ENCODE assay signal across 31 cellular contexts in the genomic region with DNA sequence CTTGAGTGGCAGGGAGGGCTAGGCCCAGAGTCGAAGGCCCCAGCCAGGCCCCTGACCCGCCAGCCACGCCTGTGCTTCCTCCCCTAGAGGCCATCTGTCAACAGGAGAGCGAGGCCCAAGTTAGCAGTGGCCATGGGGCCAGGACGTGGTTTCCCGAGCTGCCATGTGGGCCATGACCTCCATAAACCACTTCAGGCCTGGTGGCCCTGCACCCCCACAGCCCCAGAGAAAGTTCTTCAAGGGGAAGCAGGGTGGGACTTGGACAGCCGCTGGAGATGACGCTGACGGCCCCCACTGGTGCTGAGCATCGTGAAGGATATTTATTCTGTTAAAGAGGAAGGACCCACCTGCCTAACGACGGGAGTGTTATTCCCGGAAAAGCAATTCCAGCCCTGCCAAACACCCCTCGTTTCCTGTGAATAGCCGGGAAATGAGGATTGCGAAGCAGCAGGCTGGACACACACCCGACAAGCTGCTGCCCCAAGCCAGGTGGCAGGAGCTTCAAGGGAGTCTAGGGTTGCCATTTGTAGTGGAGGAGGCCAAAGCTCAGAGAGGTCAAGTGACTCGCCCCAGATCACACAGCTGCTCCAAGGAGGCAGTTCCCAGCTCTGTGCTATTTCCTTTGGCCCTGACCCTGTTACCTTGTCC. TPM values are rescaled to one million over a fixed set of nuclear protein-coding genes. Genes with fewer than 3 reads are reported as not detected.
DNase-seq lines count a peak whose midpoint lies in the region; ATAC-seq and TF ChIP-seq lines count a peak whose summit lies in the region.
"Had no signal": no experiment of that assay in that cellular context is flagged by ENCODE, and none has a peak within 500 bp of the region (broad histone marks: within the 10 kb centered on the region; RNA-seq: fewer than 3 reads in every experiment).

No MANE protein-coding gene starts in this region.

- no peaks in the 10 kb centered on the region for H3K36me3 ChIP-seq in liver (ENCODE audit: control insufficient read depth in 4 of 4, insufficient read depth in 3 of 4, low read depth in 1 of 4, low read length in 3 of 4)
- no peaks in the 10 kb centered on the region for H3K36me3 ChIP-seq in upper lobe of right lung
- H3K36me3 ChIP-seq in esophagus muscularis mucosa, result no peaks in the 10 kb centered on the region
- H3K36me3 ChIP-seq: brain microvascular endothelial cell, heart left ventricle, neural progenitor cell, sigmoid colon had no signal

- H3K27ac Mint-ChIP-seq in T-helper 17 cell, result peak overlapping the region; percentile 45
- H3K27ac Mint-ChIP-seq: activated naive CD4-positive, alpha-beta T cell treated with anti-CD3 and anti-CD28 coated beads, Interleukin-2, amount 50 U/mL, for 24 hours; activated T-helper 17 cell treated with anti-CD3 and anti-CD28 coated beads, Interleukin-2, amount 50 U/mL, for 72 hours; stimulated activated naive B cell treated with anti-CD40 and anti-IgM and Interleukin-4, amounts not matched to agents 10 μg/mL and 1 μg/mL and 100 μg/mL, for 72 hours; type B pancreatic cell had no signal

- no peak for TF ChIP-seq POLR2A in esophagus muscularis mucosa (IDR thresholded peaks at IDR 0.05; ENCODE audit: low read depth)

- no peak for TF ChIP-seq EP300 in esophagus muscularis mucosa (IDR thresholded peaks at IDR 0.05)

- no peak overlapping the region for H3K27ac ChIP-seq in right cardiac atrium (ENCODE audit: low read length)
- peak overlapping the region; percentile 84 to 91 for H3K27ac ChIP-seq in liver (ENCODE audit: low read depth in 1 of 2, low read length in 2 of 2)
- H3K27ac ChIP-seq in upper lobe of right lung, result peak overlapping the region; percentile 17
- peak overlapping the region in 2 of 4 donors; percentile 18 to 46 for H3K27ac ChIP-seq in esophagus muscularis mucosa (replicated peaks in 1 of 4)
- H3K27ac ChIP-seq in dorsolateral prefrontal cortex, result no peak overlapping the region
- H3K27ac ChIP-seq: brain microvascular endothelial cell, neural progenitor cell, PC-9, sigmoid colon had no signal

- 51% methylated on average over 18 of the region's 18 CpGs for WGBS in right cardiac atrium
- whole genome bisulfite sequencing in liver, result 21% methylated on average over 18 of the region's 18 CpGs
- 67% methylated on average over 8 of the region's 18 CpGs for whole genome bisulfite sequencing in esophagus muscularis mucosa

- peaks cover 29% of the 10 kb centered on the region for H3K4me1 Mint-ChIP-seq in T-helper 17 cell

- H3K4me1 ChIP-seq in right cardiac atrium (ENCODE audit: control insufficient read depth, insufficient read depth, low read length), result peaks cover 2% of the 10 kb centered on the region
- peaks cover 28 to 67% (median 48%) of the 10 kb centered on the region in 4 donors for H3K4me1 ChIP-seq in liver (ENCODE audit: control insufficient read depth in 4 of 4, insufficient read depth in 4 of 4, low read length in 3 of 4)
- H3K4me1 ChIP-seq in upper lobe of right lung, result peaks cover 11% of the 10 kb centered on the region
- H3K4me1 ChIP-seq in esophagus muscularis mucosa, result peaks cover 0 to 8% (median 2%) of the 10 kb centered on the region in 4 donors
- H3K4me1 ChIP-seq: sigmoid colon had no signal

- no peak overlapping the region for H3K4me3 ChIP-seq in right cardiac atrium (ENCODE audit: low read length)
- peak overlapping the region; percentile 38 to 64 (median 45) for H3K4me3 ChIP-seq in liver (ENCODE audit: low read depth in 1 of 3, low read length in 3 of 3)
- no peak overlapping the region for H3K4me3 ChIP-seq in upper lobe of right lung
- H3K4me3 ChIP-seq in esophagus muscularis mucosa, result no peak overlapping the region
- no peak overlapping the region for H3K4me3 ChIP-seq in dorsolateral prefrontal cortex
- H3K4me3 ChIP-seq: heart left ventricle, neural progenitor cell, PC-9, sigmoid colon had no signal

- DNase-seq in right cardiac atrium (peak in 1 of 3 donors; percentile 55), Right ventricle myocardium inferior (ENCODE audit: missing footprints) (no peak), T-helper 17 cell (no peak), upper lobe of right lung (no peak), esophagus muscularis mucosa (ENCODE audit: extremely low spot score) (no peak), dorsolateral prefrontal cortex (no peak)
- DNase-seq: amygdala; brain microvascular endothelial cell; COR-L47; DMS53; effector memory CD4-positive, alpha-beta T cell; erythroblast; heart left ventricle; KG1; kidney glomerular epithelial cell; MM.1S; NCI-H1105 treated with DMSO at 0.1 percent for 48 hours; NCI-H187 treated with DMSO at 0.1 percent for 48 hours; NCI-H2171 treated with DMSO at 0.1 percent for 48 hours; NCI-H524; PC-9; sigmoid colon; stimulated activated naive B cell treated with anti-CD40 and anti-IgM and Interleukin-4, amounts not matched to agents 10 μg/mL and 1 μg/mL and 100 μg/mL, for 72 hours; substantia nigra had no signal

- TF ChIP-seq CTCF in liver (IDR thresholded peaks at IDR 0.05; ENCODE audit: low read depth, low read length, missing input control) (no peak), upper lobe of right lung (IDR thresholded peaks at IDR 0.05) (no peak), esophagus muscularis mucosa (IDR thresholded peaks at IDR 0.05) (no peak), dorsolateral prefrontal cortex (IDR thresholded peaks at IDR 0.05 in 54 of 56, conservative IDR thresholded peaks at IDR 0.05 in 2 of 56; ENCODE audit: low read depth in 1 of 56, partially characterized antibody in 56 of 56) (no peak)

- H3K27me3 ChIP-seq in right cardiac atrium (ENCODE audit: control insufficient read depth, insufficient read depth) (no peaks in the 10 kb centered on the region), liver (ENCODE audit: control insufficient read depth in 4 of 4, insufficient read depth in 4 of 4, low read length in 3 of 4) (no peaks in the 10 kb centered on the region), upper lobe of right lung (no peaks in the 10 kb centered on the region), esophagus muscularis mucosa (no peaks in the 10 kb centered on the region), dorsolateral prefrontal cortex (no peaks in the 10 kb centered on the region)
- H3K27me3 ChIP-seq: brain microvascular endothelial cell, heart left ventricle, neural progenitor cell, sigmoid colon had no signal

- no peaks in the 10 kb centered on the region for H3K36me3 Mint-ChIP-seq in T-helper 17 cell (ENCODE audit: low read depth)
- H3K36me3 Mint-ChIP-seq: activated naive CD4-positive, alpha-beta T cell treated with anti-CD3 and anti-CD28 coated beads, Interleukin-2, amount 50 U/mL, for 24 hours; neural progenitor cell; type B pancreatic cell had no signal

- no peak for TF ChIP-seq RAD21 in liver (IDR thresholded peaks at IDR 0.05)

- H3K9me3 ChIP-seq in right cardiac atrium (ENCODE audit: control insufficient read depth, low read length), result no peaks in the 10 kb centered on the region
- no peaks in the 10 kb centered on the region for H3K9me3 ChIP-seq in T-helper 17 cell (ENCODE audit: control insufficient read depth, low read length, poor library complexity, severe bottlenecking)
- H3K9me3 ChIP-seq in liver (ENCODE audit: control insufficient read depth in 4 of 4, low read length in 3 of 4), result no peaks in the 10 kb centered on the region
- no peaks in the 10 kb centered on the region for H3K9me3 ChIP-seq in upper lobe of right lung
- no peaks in the 10 kb centered on the region for H3K9me3 ChIP-seq in esophagus muscularis mucosa
- H3K9me3 ChIP-seq: heart left ventricle, sigmoid colon had no signal

- intact Hi-C loops in right cardiac atrium (cut with DNase I) (no loop called here), Right ventricle myocardium inferior (cut with DNase I) (no loop called here), upper lobe of right lung (cut with DNase I) (no loop called here), esophagus muscularis mucosa (cut with DNase I) (no loop called here), dorsolateral prefrontal cortex (cut with DNase I) (no loop called here)

- H3K27me3 Mint-ChIP-seq in T-helper 17 cell, result no peaks in the 10 kb centered on the region
- H3K27me3 Mint-ChIP-seq: activated naive CD4-positive, alpha-beta T cell treated with anti-CD3 and anti-CD28 coated beads, Interleukin-2, amount 50 U/mL, for 24 hours; activated T-helper 17 cell treated with anti-CD3 and anti-CD28 coated beads, Interleukin-2, amount 50 U/mL, for 72 hours; stimulated activated naive B cell treated with anti-CD40 and anti-IgM and Interleukin-4, amounts not matched to agents 10 μg/mL and 1 μg/mL and 100 μg/mL, for 72 hours; type B pancreatic cell had no signal

- peak overlapping the region; percentile 3 for H3K4me3 Mint-ChIP-seq in T-helper 17 cell
- H3K4me3 Mint-ChIP-seq: activated naive CD4-positive, alpha-beta T cell treated with anti-CD3 and anti-CD28 coated beads, Interleukin-2, amount 50 U/mL, for 24 hours; activated T-helper 17 cell treated with anti-CD3 and anti-CD28 coated beads, Interleukin-2, amount 50 U/mL, for 72 hours; neural progenitor cell; stimulated activated naive B cell treated with anti-CD40 and anti-IgM and Interleukin-4, amounts not matched to agents 10 μg/mL and 1 μg/mL and 100 μg/mL, for 72 hours; type B pancreatic cell had no signal

- peak overlapping the region in 1 of 2 donors; percentile 3 for H3K9ac ChIP-seq in liver (ENCODE audit: low read depth in 1 of 2, low read length in 2 of 2)
- H3K9ac ChIP-seq: neural progenitor cell had no signal

- ATAC-seq in right cardiac atrium, result peak; percentile 8 to 87
- no peak for ATAC-seq in Right ventricle myocardium inferior
- no peak for ATAC-seq in T-helper 17 cell
- ATAC-seq in upper lobe of right lung, result no peak
- ATAC-seq in HG03354 (IDR thresholded peaks at IDR 0.05; ENCODE audit: poor library complexity, severe bottlenecking, unreplicated experiment), result no peak
- ATAC-seq: activated T-helper 17 cell treated with anti-CD3 and anti-CD28 coated beads, Interleukin-2, amount 50 U/mL, for 72 hours; stimulated activated naive B cell treated with anti-CD40 and anti-IgM and Interleukin-4, amounts not matched to agents 10 μg/mL and 1 μg/mL and 100 μg/mL, for 72 hours had no signal

TF ChIP-seq in liver, 16 proteins besides CTCF, POLR2A, EP300 and RAD21 (continues in another document):
- TF ChIP-seq FOXA1 (IDR thresholded peaks at IDR 0.05), result no peak

RNA-seq across cellular contexts. Expression of a gene that starts 12.8 kb away (rescaled TPM):
- total RNA-seq in right cardiac atrium (10 to 100 TPM in 1 of 4 donors, 1 to 10 TPM in 3; 6.9 to 10.9 (median 9.5) TPM), Right ventricle myocardium inferior (2.9 TPM), T-helper 17 cell (10 to 100 TPM; 51.8 to 52.2 TPM), liver (10 to 100 TPM; 20.5 to 49.1 TPM), upper lobe of right lung (13.6 TPM), esophagus muscularis mucosa (10 to 100 TPM in 2 of 4 donors, 1 to 10 TPM in 2; 5.6 to 16.6 (median 11.4) TPM), dorsolateral prefrontal cortex (10 to 100 TPM in 116 of 120 experiments, 1 to 10 TPM in 4; 5.1 to 39.4 (median 15.4) TPM)
- polyA plus RNA-seq in right cardiac atrium (6.1 TPM), liver (10 to 100 TPM; 11.5 to 18.1 TPM)

RNA-seq across cellular contexts. Expression of a gene that starts 37.5 kb away (rescaled TPM):
- total RNA-seq in right cardiac atrium (1 to 10 TPM in 1 of 4 donors, under 1 TPM in 3; 0.26 to 1.9 (median 0.74) TPM), Right ventricle myocardium inferior (0.16 TPM), T-helper 17 cell (1 to 10 TPM; 4.7 to 7.1 TPM), liver (1 to 10 TPM in 1 of 2 donors, under 1 TPM in 1; 0.84 to 1.8 TPM), upper lobe of right lung (18.1 TPM), esophagus muscularis mucosa (under 1 TPM in 2 of 4 donors, not detected in 2; 0.33 to 0.58 TPM), dorsolateral prefrontal cortex (10 to 100 TPM in 1 of 120 experiments, 1 to 10 TPM in 111, under 1 TPM in 7, not detected in 1; 0.51 to 10.2 (median 2.7) TPM)
- polyA plus RNA-seq in right cardiac atrium (0.02 TPM), liver (1 to 10 TPM in 1 of 2 donors, under 1 TPM in 1; 0.58 to 1.4 TPM)
- total RNA-seq: H4 had no signal

Comparison
In these comparisons a context has a peak if more than half of its experiments do, and no peak if none do; other contexts are left out.
1. ATAC-seq: peak in right cardiac atrium (2 of 2); none in Right ventricle myocardium inferior (single experiment), T-helper 17 cell (single experiment), upper lobe of right lung (single experiment) and HG03354 (single experiment).
2. H3K27ac ChIP-seq: peak in liver (2 of 2) and upper lobe of right lung (single experiment); none in right cardiac atrium (single experiment) and dorsolateral prefrontal cortex (0 of 59).
3. H3K4me3 ChIP-seq: peak in liver (3 of 3); none in right cardiac atrium (single experiment), upper lobe of right lung (single experiment), esophagus muscularis mucosa (0 of 4) and dorsolateral prefrontal cortex (0 of 59).